ENCODE assay signal across 1 cellular context in the genomic region with DNA sequence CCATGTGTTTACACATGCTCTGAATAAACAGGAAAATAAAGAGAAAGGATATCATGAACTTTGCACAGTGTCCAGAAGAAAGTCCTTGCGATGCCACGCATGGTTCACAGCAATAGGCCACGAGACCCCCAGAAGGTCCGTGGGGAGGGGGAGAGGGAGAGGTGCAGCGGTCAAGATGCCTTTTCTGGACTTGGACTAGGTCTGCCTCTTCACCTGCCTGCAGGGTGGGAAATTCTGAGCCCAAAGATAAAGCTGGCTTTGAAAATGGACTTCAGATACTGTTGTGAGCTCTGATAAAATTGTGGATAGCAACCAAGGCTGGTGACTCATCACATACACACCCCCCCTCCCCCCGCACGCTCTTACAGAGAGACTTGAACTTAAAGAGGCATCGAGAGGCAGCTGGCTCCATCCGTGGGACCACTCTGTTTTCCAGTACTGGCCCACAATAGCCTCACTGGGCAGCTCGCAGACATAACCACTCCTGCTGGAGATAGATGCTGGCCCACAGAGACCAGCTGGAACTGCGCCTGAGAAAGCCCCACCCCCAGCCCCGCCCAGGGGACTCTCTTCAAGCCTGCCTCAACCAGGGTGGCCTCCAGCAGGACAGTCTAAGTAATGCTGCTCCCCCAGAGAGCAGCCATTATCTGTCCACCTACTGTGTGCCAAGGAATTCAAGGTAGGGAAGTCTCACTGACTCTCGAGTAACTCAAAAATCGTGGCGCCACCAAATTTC.
TF ChIP-seq lines count a peak whose summit lies in the region.

No MANE protein-coding gene starts in this region.

TF ChIP-seq in HEK293, 187 proteins besides CTCF, POLR2A, EP300 and RAD21 (continued from another document):
- TF ChIP-seq, protein P1, sequence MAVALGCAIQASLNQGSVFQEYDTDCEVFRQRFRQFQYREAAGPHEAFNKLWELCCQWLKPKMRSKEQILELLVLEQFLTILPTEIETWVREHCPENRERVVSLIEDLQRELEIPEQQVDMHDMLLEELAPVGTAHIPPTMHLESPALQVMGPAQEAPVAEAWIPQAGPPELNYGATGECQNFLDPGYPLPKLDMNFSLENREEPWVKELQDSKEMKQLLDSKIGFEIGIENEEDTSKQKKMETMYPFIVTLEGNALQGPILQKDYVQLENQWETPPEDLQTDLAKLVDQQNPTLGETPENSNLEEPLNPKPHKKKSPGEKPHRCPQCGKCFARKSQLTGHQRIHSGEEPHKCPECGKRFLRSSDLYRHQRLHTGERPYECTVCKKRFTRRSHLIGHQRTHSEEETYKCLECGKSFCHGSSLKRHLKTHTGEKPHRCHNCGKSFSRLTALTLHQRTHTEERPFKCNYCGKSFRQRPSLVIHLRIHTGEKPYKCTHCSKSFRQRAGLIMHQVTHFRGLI (tag by site-specific recombination; IDR thresholded peaks at IDR 0.05) = no peak
- TF ChIP-seq, protein P2, sequence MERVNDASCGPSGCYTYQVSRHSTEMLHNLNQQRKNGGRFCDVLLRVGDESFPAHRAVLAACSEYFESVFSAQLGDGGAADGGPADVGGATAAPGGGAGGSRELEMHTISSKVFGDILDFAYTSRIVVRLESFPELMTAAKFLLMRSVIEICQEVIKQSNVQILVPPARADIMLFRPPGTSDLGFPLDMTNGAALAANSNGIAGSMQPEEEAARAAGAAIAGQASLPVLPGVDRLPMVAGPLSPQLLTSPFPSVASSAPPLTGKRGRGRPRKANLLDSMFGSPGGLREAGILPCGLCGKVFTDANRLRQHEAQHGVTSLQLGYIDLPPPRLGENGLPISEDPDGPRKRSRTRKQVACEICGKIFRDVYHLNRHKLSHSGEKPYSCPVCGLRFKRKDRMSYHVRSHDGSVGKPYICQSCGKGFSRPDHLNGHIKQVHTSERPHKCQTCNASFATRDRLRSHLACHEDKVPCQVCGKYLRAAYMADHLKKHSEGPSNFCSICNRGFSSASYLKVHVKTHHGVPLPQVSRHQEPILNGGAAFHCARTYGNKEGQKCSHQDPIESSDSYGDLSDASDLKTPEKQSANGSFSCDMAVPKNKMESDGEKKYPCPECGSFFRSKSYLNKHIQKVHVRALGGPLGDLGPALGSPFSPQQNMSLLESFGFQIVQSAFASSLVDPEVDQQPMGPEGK (tag by site-specific recombination; IDR thresholded peaks at IDR 0.05) = peak; percentile 66
- TF ChIP-seq ZNF629 (tag by site-specific recombination; IDR thresholded peaks at IDR 0.05) (peak; percentile 40; the same call in 1 of the 2 replicates), KLF1 (tag by site-specific recombination; IDR thresholded peaks at IDR 0.05) (peak; percentile 20; the same call in 1 of the 2 replicates), ZFP3 (tag by site-specific recombination; IDR thresholded peaks at IDR 0.05; ENCODE audit: low read depth) (no peak), ZNF341 (tag by site-specific recombination; IDR thresholded peaks at IDR 0.05; ENCODE audit: low read depth) (peak; percentile 58), ZNF747 (tag by site-specific recombination; IDR thresholded peaks at IDR 0.05) (no peak), ZNF777 (tag by site-specific recombination; IDR thresholded peaks at IDR 0.05; ENCODE audit: borderline replicate concordance) (no peak), ZNF23 (tag by site-specific recombination; IDR thresholded peaks at IDR 0.05; ENCODE audit: borderline replicate concordance) (no peak), ZNF274 (IDR thresholded peaks at IDR 0.05; ENCODE audit: low read length) (no peak), ZNF274 (tag by site-specific recombination; IDR thresholded peaks at IDR 0.05; ENCODE audit: borderline replicate concordance) (no peak)
- TF ChIP-seq, protein P3, sequence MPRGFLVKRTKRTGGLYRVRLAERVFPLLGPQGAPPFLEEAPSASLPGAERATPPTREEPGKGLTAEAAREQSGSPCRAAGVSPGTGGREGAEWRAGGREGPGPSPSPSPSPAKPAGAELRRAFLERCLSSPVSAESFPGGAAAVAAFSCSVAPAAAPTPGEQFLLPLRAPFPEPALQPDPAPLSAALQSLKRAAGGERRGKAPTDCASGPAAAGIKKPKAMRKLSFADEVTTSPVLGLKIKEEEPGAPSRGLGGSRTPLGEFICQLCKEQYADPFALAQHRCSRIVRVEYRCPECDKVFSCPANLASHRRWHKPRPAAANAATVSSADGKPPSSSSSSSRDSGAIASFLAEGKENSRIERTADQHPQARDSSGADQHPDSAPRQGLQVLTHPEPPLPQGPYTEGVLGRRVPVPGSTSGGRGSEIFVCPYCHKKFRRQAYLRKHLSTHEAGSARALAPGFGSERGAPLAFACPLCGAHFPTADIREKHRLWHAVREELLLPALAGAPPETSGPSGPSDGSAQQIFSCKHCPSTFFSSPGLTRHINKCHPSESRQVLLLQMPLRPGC (tag by site-specific recombination; IDR thresholded peaks at IDR 0.05) = peak; percentile 52; the same call in 1 of the 2 replicates
